ENCODE assay signal across 34 cellular contexts in genomic region chr7:156148547-156148946, GRCh38.
"Had no signal": no experiment of that assay in that cellular context is flagged by ENCODE, and none has a peak within 500 bp of the region (broad histone marks: within the 10 kb centered on the region; RNA-seq: fewer than 3 reads in every experiment).

No MANE protein-coding gene starts in this region.

- H3K4me1 Mint-ChIP-seq: activated B cell treated with CpG ODN at 0.5 μM for 24 hours, T-cell had no signal

- FAIRE-seq: astrocyte, colon had no signal

- H3K9me3 ChIP-seq: esophagus muscularis mucosa, gastrocnemius medialis, heart left ventricle had no signal

- H3K4me3 Mint-ChIP-seq: activated B cell treated with CpG ODN at 0.5 μM for 24 hours; activated CD8-positive, alpha-beta T cell treated with anti-CD3 and anti-CD28 coated beads for 36 hours; activated naive CD8-positive, alpha-beta T cell; activated T-cell treated with anti-CD3 and anti-CD28 coated beads, Interleukin-2, amount 50 U/mL, for 4 hours; effector memory CD8-positive, alpha-beta T cell; T-cell; T-helper 1 cell treated with Interleukin-12 subunit alpha and Interleukin-12 subunit beta and Interleukin-4 antibody, amounts not matched to agents 30 μg/mL and 1 μg/mL, for 36 hours; T-helper 2 cell treated with Interferon-gamma antibody and Interleukin-4, amounts not matched to agents 5 μg/mL and 100 μg/mL, for 36 hours had no signal

- H3K9me3 Mint-ChIP-seq: activated B cell treated with CpG ODN at 0.5 μM for 24 hours; activated T-cell treated with anti-CD3 and anti-CD28 coated beads, Interleukin-2, amount 50 U/mL, for 4 hours; effector memory CD8-positive, alpha-beta T cell; T-cell; T-helper 2 cell treated with Interferon-gamma antibody and Interleukin-4, amounts not matched to agents 5 μg/mL and 100 μg/mL, for 36 hours had no signal

- H3K36me3 ChIP-seq: brain microvascular endothelial cell, esophagus muscularis mucosa, gastrocnemius medialis, heart left ventricle, WERI-Rb-1 had no signal

- DNase-seq: activated B cell treated with CpG ODN at 0.5 μM for 24 hours; activated CD4-positive, alpha-beta T cell treated with anti-CD3 and anti-CD28 coated beads for 48 hours; activated CD4-positive, alpha-beta T cell treated with anti-CD3 and anti-CD28 coated beads, Interleukin-2, amount 50 U/mL, for 1 hour; activated CD4-positive, alpha-beta T cell treated with anti-CD3 and anti-CD28 coated beads, Interleukin-2, amount 50 U/mL, for 48 hours; activated CD8-positive, alpha-beta memory T cell treated with anti-CD3 and anti-CD28 coated beads for 24 hours; activated CD8-positive, alpha-beta T cell treated with anti-CD3 and anti-CD28 coated beads for 36 hours; activated gamma-delta T cell treated with Interleukin-2 at 50 U/mL for 16 hours; activated naive CD4-positive, alpha-beta T cell treated with anti-CD3 and anti-CD28 coated beads, Interleukin-2, amount 50 U/mL, for 16 hours; activated naive CD4-positive, alpha-beta T cell treated with Interleukin-2 at 50 U/mL for 16 hours; activated T-cell treated with anti-CD3 and anti-CD28 coated beads, Interleukin-2, amount 50 U/mL, for 4 hours; amniotic stem cell; anterior cingulate cortex; brain microvascular endothelial cell; caudate nucleus; cortex of kidney; dermis blood vessel endothelial cell; effector CD4-positive, alpha-beta T cell; effector memory CD8-positive, alpha-beta T cell; erythroblast; foreskin keratinocyte; gastrocnemius medialis; glutamatergic neuron; heart left ventricle; T-cell; T1000; WERI-Rb-1 had no signal

- H3K27ac Mint-ChIP-seq: activated B cell treated with CpG ODN at 0.5 μM for 24 hours; activated CD8-positive, alpha-beta T cell treated with anti-CD3 and anti-CD28 coated beads for 36 hours; activated naive CD8-positive, alpha-beta T cell; activated T-helper 2 cell treated with anti-CD3 and anti-CD28 coated beads, Interferon-gamma antibody, Interleukin-2, Interleukin-4, amounts not matched to agents 10 μg/mL and 5 μg/mL and 100 μg/mL, durations not matched to agents 14 hours and 24 hours and 36 hours; effector memory CD8-positive, alpha-beta T cell; T-cell; T-helper 1 cell treated with Interleukin-12 subunit alpha and Interleukin-12 subunit beta and Interleukin-4 antibody, amounts not matched to agents 30 μg/mL and 1 μg/mL, for 36 hours; T-helper 2 cell treated with Interferon-gamma antibody and Interleukin-4, amounts not matched to agents 5 μg/mL and 100 μg/mL, for 36 hours had no signal

- ATAC-seq: activated CD4-positive, CD25-positive, alpha-beta regulatory T cell treated with anti-CD3 and anti-CD28 coated beads, Interleukin-2, amount 50 U/mL, for 24 hours; activated CD8-positive, alpha-beta T cell treated with anti-CD3 and anti-CD28 coated beads for 36 hours; activated T-cell treated with anti-CD3 and anti-CD28 coated beads, Interleukin-2, amount 50 U/mL, for 4 hours; effector memory CD8-positive, alpha-beta T cell; foreskin keratinocyte; gastrocnemius medialis; heart left ventricle; T-cell had no signal

- H3K4me1 ChIP-seq: esophagus muscularis mucosa, foreskin keratinocyte, gastrocnemius medialis, heart left ventricle had no signal

- H3K27me3 ChIP-seq: brain microvascular endothelial cell, foreskin keratinocyte, gastrocnemius medialis had no signal

- H3K27ac ChIP-seq: brain microvascular endothelial cell, esophagus muscularis mucosa, foreskin keratinocyte, gastrocnemius medialis, heart left ventricle, WERI-Rb-1 had no signal

- H3K36me3 Mint-ChIP-seq: activated naive CD8-positive, alpha-beta T cell; T-cell had no signal

- H3K4me3 ChIP-seq: esophagus muscularis mucosa, gastrocnemius medialis, heart left ventricle had no signal

- H3K27me3 Mint-ChIP-seq: activated B cell treated with CpG ODN at 0.5 μM for 24 hours had no signal
